Comparison of ENCODE assay signal across 1 cellular context in genomic region chr2:85539361-85540130, GRCh38.
TF ChIP-seq lines count a peak whose summit lies in the region.

No MANE protein-coding gene starts in this region.

TF ChIP-seq in K562, 482 proteins besides CTCF, POLR2A, EP300 and RAD21 (continued from another document and continues in another):
- TF ChIP-seq XRCC5 (IDR thresholded peaks at IDR 0.05; ENCODE audit: low read depth, low read length) (peak; percentile 67; the same call in 1 of the 2 replicates), PTBP1 (IDR thresholded peaks at IDR 0.05; ENCODE audit: low read depth, low read length) (peak; percentile 54; the same call in 1 of the 2 replicates), PREB (CRISPR knock-in tag; IDR thresholded peaks at IDR 0.05) (no peak), ZBTB11 (CRISPR knock-in tag; IDR thresholded peaks at IDR 0.05) (no peak; a peak in 1 of 6 replicates), SMC3 (conservative IDR thresholded peaks at IDR 0.05; ENCODE audit: insufficient read depth, low read depth, low read length) (0 out of 2 replicates have a peak, but pooled peaks have one; percentile 29), SRF (CRISPR knock-in tag; IDR thresholded peaks at IDR 0.05) (peak in 1 of 2 experiments; percentile 53; a peak in 1 of 4 replicates), KDM5B (IDR thresholded peaks at IDR 0.05; ENCODE audit: insufficient replicate concordance, low read depth, low read length) (no peak), CBFA2T3 (IDR thresholded peaks at IDR 0.05) (no peak), HNRNPLL (IDR thresholded peaks at IDR 0.05; ENCODE audit: low read depth, low read length, poor library complexity, severe bottlenecking) (no peak), THRAP3 (IDR thresholded peaks at IDR 0.05; ENCODE audit: borderline replicate concordance) (no peak), ETV6 (IDR thresholded peaks at IDR 0.05; ENCODE audit: borderline replicate concordance in 1 of 2, low read depth in 2 of 2, low read length in 1 of 2) (no peak), ETV6 (CRISPR knock-in tag; IDR thresholded peaks at IDR 0.05; ENCODE audit: borderline replicate concordance) (no peak), ZNF444 (CRISPR knock-in tag; IDR thresholded peaks at IDR 0.05) (no peak), ZNF436 (CRISPR knock-in tag; IDR thresholded peaks at IDR 0.05) (0 out of 2 replicates have a peak, but pooled peaks have one; percentile 4), MXD1 (CRISPR knock-in tag; IDR thresholded peaks at IDR 0.05; ENCODE audit: borderline replicate concordance, poor library complexity, severe bottlenecking) (peak; percentile 91), ZFP30 (CRISPR knock-in tag; IDR thresholded peaks at IDR 0.05; ENCODE audit: borderline replicate concordance) (no peak), NCOA2 (IDR thresholded peaks at IDR 0.05; ENCODE audit: partially characterized antibody in 2 of 2) (no peak), ERF (CRISPR knock-in tag; IDR thresholded peaks at IDR 0.05) (no peak; the same call in 1 of the 2 replicates), PRPF4 (IDR thresholded peaks at IDR 0.05; ENCODE audit: insufficient read depth, low read depth, low read length, poor library complexity, severe bottlenecking) (peak; percentile 97), ZNF518B (CRISPR knock-in tag; IDR thresholded peaks at IDR 0.05) (no peak), CGGBP1 (CRISPR knock-in tag; IDR thresholded peaks at IDR 0.05) (no peak), PRDM10 (IDR thresholded peaks at IDR 0.05; ENCODE audit: partially characterized antibody) (peak; percentile 38), ZBTB49 (CRISPR knock-in tag; IDR thresholded peaks at IDR 0.05; ENCODE audit: borderline replicate concordance) (no peak), SMARCC2 (IDR thresholded peaks at IDR 0.05; ENCODE audit: low read depth) (no peak), CC2D1A (IDR thresholded peaks at IDR 0.05) (no peak), ZNF24 (IDR thresholded peaks at IDR 0.05) (no peak), SREBF1 (IDR thresholded peaks at IDR 0.05; ENCODE audit: borderline replicate concordance, low read depth, low read length) (no peak), IFI16 (CRISPR knock-in tag; IDR thresholded peaks at IDR 0.05) (no peak), ZNF143 (CRISPR knock-in tag; IDR thresholded peaks at IDR 0.05) (peak; percentile 56; the same call in 1 of the 2 replicates), ETS1 (conservative IDR thresholded peaks at IDR 0.05; ENCODE audit: control insufficient read depth, low read depth, low read length) (peak; percentile 46; the same call in 1 of the 2 replicates), TEAD2 (tag; IDR thresholded peaks at IDR 0.05) (no peak), RBM15 (IDR thresholded peaks at IDR 0.05; ENCODE audit: insufficient read depth, low read length) (peak; percentile 93; the same call in 1 of the 2 replicates), E2F6 (IDR thresholded peaks at IDR 0.05; ENCODE audit: borderline replicate concordance in 1 of 2, extremely low read depth in 1 of 2, insufficient read depth in 1 of 2, insufficient read length in 1 of 2, low read depth in 1 of 2, low read length in 1 of 2, poor library complexity in 1 of 2, severe bottlenecking in 1 of 2) (peak; percentile 59 to 73), L3MBTL2 (IDR thresholded peaks at IDR 0.05) (peak; percentile 70), ZNF140 (CRISPR knock-in tag; IDR thresholded peaks at IDR 0.05) (no peak), GATAD2A (IDR thresholded peaks at IDR 0.05) (no peak), FIP1L1 (IDR thresholded peaks at IDR 0.05; ENCODE audit: low read depth, low read length, poor library complexity, severe bottlenecking) (peak; percentile 99), PML (IDR thresholded peaks at IDR 0.05; ENCODE audit: low read length) (peak; percentile 41), PCBP1 (IDR thresholded peaks at IDR 0.05; ENCODE audit: low read depth, low read length, poor library complexity, severe bottlenecking) (peak; percentile 99), SAP30 (IDR thresholded peaks at IDR 0.05; ENCODE audit: borderline replicate concordance, insufficient read depth, low read depth, low read length, poor library complexity, severe bottlenecking) (peak; percentile 89)
